In genomic region chr19:56315076-56315828, GRCh38 we compare ENCODE assay signal across 1 cellular context.
A peak's percentile ranks its signal among the peaks of the same experiment; 100 is the strongest.
TF ChIP-seq lines count a peak whose summit lies in the region.

No MANE protein-coding gene starts in this region.

TF ChIP-seq in K562, 482 proteins besides CTCF, POLR2A, EP300 and RAD21 (continued from another document and continues in another):
- no peak for TF ChIP-seq ZBTB43 (CRISPR knock-in tag; IDR thresholded peaks at IDR 0.05)
- TF ChIP-seq KAT2B (IDR thresholded peaks at IDR 0.05; ENCODE audit: low read depth, low read length), result no peak
- TF ChIP-seq SIN3A (IDR thresholded peaks at IDR 0.05; ENCODE audit: borderline replicate concordance in 2 of 2, control insufficient read depth in 1 of 2, low read depth in 2 of 2, low read length in 2 of 2), result peak; percentile 84 to 94; a peak in 2 of 4 replicates
- peak; percentile 40 to 47; a peak in 2 of 4 replicates for TF ChIP-seq FOXK2 (conservative IDR thresholded peaks at IDR 0.05 in 1 of 2, IDR thresholded peaks at IDR 0.05 in 1 of 2; ENCODE audit: low read depth in 2 of 2)
- no peak for TF ChIP-seq MEF2A (IDR thresholded peaks at IDR 0.05; ENCODE audit: control insufficient read depth, low read depth, low read length)
- TF ChIP-seq ETS2 (tag; IDR thresholded peaks at IDR 0.05; ENCODE audit: borderline replicate concordance, poor library complexity, severe bottlenecking), result no peak
- TF ChIP-seq ZNF280A (IDR thresholded peaks at IDR 0.05; ENCODE audit: low read depth, partially characterized antibody), result no peak
- TF ChIP-seq TEAD4 (IDR thresholded peaks at IDR 0.05; ENCODE audit: low read length), result no peak
- TF ChIP-seq TEAD4 (CRISPR knock-in tag; IDR thresholded peaks at IDR 0.05; ENCODE audit: borderline replicate concordance), result no peak
- TF ChIP-seq ZNF518B (CRISPR knock-in tag; IDR thresholded peaks at IDR 0.05), result no peak
- TF ChIP-seq L3MBTL2 (IDR thresholded peaks at IDR 0.05), result peak; percentile 58; the same call in 1 of the 2 replicates
- no peak for TF ChIP-seq ZNF232 (CRISPR knock-in tag; IDR thresholded peaks at IDR 0.05)
- peak; percentile 30 to 46 for TF ChIP-seq E2F6 (IDR thresholded peaks at IDR 0.05; ENCODE audit: borderline replicate concordance in 1 of 2, extremely low read depth in 1 of 2, insufficient read depth in 1 of 2, insufficient read length in 1 of 2, low read depth in 1 of 2, low read length in 1 of 2, poor library complexity in 1 of 2, severe bottlenecking in 1 of 2)
- no peak for TF ChIP-seq LARP7 (IDR thresholded peaks at IDR 0.05)
- no peak for TF ChIP-seq EHMT2 (IDR thresholded peaks at IDR 0.05)
- TF ChIP-seq NFYB (IDR thresholded peaks at IDR 0.05; ENCODE audit: extremely low read depth, insufficient read length), result peak; percentile 24
- TF ChIP-seq SIX5 (IDR thresholded peaks at IDR 0.05; ENCODE audit: borderline replicate concordance in 1 of 2, insufficient read depth in 1 of 2, low read depth in 1 of 2, low read length in 2 of 2), result peak; percentile 63 to 72
- TF ChIP-seq ZNF696 (CRISPR knock-in tag; conservative IDR thresholded peaks at IDR 0.05), result no peak
- TF ChIP-seq ELK3 (CRISPR knock-in tag; IDR thresholded peaks at IDR 0.05), result no peak
- TF ChIP-seq ELF4 (CRISPR knock-in tag; IDR thresholded peaks at IDR 0.05), result no peak
- no peak for TF ChIP-seq EZH2 (IDR thresholded peaks at IDR 0.05; ENCODE audit: borderline replicate concordance, low read depth, low read length)
- 0 out of 2 replicates have a peak, but pooled peaks have one; percentile 18 for TF ChIP-seq CTBP1 (IDR thresholded peaks at IDR 0.05; ENCODE audit: borderline replicate concordance)
- TF ChIP-seq GTF2F1 (IDR thresholded peaks at IDR 0.05; ENCODE audit: low read depth, low read length), result no peak
- TF ChIP-seq RBBP5 (IDR thresholded peaks at IDR 0.05; ENCODE audit: borderline replicate concordance, insufficient read depth, low read length, poor library complexity, severe bottlenecking), result peak; percentile 68
- TF ChIP-seq CBX5 (IDR thresholded peaks at IDR 0.05; ENCODE audit: borderline replicate concordance, low read depth), result no peak
- peak; percentile 77 for TF ChIP-seq SAP30 (IDR thresholded peaks at IDR 0.05; ENCODE audit: borderline replicate concordance, insufficient read depth, low read depth, low read length, poor library complexity, severe bottlenecking)
- TF ChIP-seq KLF13 (tag; IDR thresholded peaks at IDR 0.05; ENCODE audit: borderline replicate concordance, low read depth), result no peak
- peak; percentile 46; the same call in 1 of the 2 replicates for TF ChIP-seq THAP12 (CRISPR knock-in tag; IDR thresholded peaks at IDR 0.05)
- no peak for TF ChIP-seq THRA (IDR thresholded peaks at IDR 0.05)
- TF ChIP-seq MYNN (IDR thresholded peaks at IDR 0.05), result peak; percentile 28; the same call in 1 of the 2 replicates
- TF ChIP-seq MYNN (CRISPR knock-in tag; IDR thresholded peaks at IDR 0.05), result no peak
- TF ChIP-seq BHLHE40 (IDR thresholded peaks at IDR 0.05; ENCODE audit: low read length), result no peak
- TF ChIP-seq MAX (CRISPR knock-in tag; IDR thresholded peaks at IDR 0.05), result peak; percentile 72
- peak; percentile 55 for TF ChIP-seq SP2 (IDR thresholded peaks at IDR 0.05; ENCODE audit: extremely low read depth, low read depth, low read length, poor library complexity, severe bottlenecking)
- TF ChIP-seq E4F1 (CRISPR knock-in tag; IDR thresholded peaks at IDR 0.05; ENCODE audit: borderline replicate concordance), result peak; percentile 90; the same call in 1 of the 2 replicates
- peak; percentile 95 for TF ChIP-seq NKRF (IDR thresholded peaks at IDR 0.05; ENCODE audit: borderline replicate concordance)
- TF ChIP-seq ZNF511 (CRISPR knock-in tag; IDR thresholded peaks at IDR 0.05), result peak; percentile 55; the same call in 1 of the 2 replicates
